Comparison of ENCODE assay signal across 1 cellular context in the genomic region with DNA sequence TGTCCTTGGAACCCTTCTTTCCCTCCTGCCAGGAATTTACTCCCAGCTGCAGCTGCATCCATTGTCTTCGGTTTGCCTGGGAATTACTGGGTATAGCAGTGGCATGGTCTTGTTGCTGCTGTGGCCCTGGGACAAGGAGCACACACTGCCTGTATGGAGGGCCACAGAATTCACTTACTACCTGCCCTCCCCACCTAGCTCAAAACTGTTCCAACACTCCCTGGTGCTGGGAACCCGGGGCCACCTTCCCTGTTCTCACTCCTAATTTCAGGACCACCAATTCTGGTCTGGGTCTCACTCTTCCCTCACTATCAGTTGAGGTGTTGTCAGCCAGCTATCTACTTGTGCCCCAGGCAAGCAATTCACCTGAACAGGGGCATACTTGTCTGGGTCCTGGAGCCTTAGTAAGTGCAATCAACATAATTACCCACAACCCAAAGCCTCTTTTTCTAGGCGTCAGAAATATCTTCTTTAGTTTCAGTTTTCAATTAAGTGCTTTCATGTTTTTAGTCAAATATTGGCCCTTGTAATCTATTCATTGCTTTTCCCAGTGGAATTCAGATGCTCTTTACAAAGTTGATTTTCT.
TF ChIP-seq lines count a peak whose summit lies in the region.

No MANE protein-coding gene starts in this region.

TF ChIP-seq in WTC11, 78 proteins besides CTCF, POLR2A, EP300 and RAD21 (continued from another document):
- TF ChIP-seq, protein P1, sequence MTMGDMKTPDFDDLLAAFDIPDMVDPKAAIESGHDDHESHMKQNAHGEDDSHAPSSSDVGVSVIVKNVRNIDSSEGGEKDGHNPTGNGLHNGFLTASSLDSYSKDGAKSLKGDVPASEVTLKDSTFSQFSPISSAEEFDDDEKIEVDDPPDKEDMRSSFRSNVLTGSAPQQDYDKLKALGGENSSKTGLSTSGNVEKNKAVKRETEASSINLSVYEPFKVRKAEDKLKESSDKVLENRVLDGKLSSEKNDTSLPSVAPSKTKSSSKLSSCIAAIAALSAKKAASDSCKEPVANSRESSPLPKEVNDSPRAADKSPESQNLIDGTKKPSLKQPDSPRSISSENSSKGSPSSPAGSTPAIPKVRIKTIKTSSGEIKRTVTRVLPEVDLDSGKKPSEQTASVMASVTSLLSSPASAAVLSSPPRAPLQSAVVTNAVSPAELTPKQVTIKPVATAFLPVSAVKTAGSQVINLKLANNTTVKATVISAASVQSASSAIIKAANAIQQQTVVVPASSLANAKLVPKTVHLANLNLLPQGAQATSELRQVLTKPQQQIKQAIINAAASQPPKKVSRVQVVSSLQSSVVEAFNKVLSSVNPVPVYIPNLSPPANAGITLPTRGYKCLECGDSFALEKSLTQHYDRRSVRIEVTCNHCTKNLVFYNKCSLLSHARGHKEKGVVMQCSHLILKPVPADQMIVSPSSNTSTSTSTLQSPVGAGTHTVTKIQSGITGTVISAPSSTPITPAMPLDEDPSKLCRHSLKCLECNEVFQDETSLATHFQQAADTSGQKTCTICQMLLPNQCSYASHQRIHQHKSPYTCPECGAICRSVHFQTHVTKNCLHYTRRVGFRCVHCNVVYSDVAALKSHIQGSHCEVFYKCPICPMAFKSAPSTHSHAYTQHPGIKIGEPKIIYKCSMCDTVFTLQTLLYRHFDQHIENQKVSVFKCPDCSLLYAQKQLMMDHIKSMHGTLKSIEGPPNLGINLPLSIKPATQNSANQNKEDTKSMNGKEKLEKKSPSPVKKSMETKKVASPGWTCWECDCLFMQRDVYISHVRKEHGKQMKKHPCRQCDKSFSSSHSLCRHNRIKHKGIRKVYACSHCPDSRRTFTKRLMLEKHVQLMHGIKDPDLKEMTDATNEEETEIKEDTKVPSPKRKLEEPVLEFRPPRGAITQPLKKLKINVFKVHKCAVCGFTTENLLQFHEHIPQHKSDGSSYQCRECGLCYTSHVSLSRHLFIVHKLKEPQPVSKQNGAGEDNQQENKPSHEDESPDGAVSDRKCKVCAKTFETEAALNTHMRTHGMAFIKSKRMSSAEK (CRISPR knock-in tag; IDR thresholded peaks at IDR 0.05; ENCODE audit: borderline replicate concordance): no peak
- TF ChIP-seq, protein P2, sequence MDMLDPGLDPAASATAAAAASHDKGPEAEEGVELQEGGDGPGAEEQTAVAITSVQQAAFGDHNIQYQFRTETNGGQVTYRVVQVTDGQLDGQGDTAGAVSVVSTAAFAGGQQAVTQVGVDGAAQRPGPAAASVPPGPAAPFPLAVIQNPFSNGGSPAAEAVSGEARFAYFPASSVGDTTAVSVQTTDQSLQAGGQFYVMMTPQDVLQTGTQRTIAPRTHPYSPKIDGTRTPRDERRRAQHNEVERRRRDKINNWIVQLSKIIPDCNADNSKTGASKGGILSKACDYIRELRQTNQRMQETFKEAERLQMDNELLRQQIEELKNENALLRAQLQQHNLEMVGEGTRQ (CRISPR knock-in tag; IDR thresholded peaks at IDR 0.05): no peak
- TF ChIP-seq RELA (CRISPR knock-in tag; IDR thresholded peaks at IDR 0.05; ENCODE audit: borderline replicate concordance) (no peak), ETV6 (CRISPR knock-in tag; IDR thresholded peaks at IDR 0.05) (no peak), MYBL2 (CRISPR knock-in tag; IDR thresholded peaks at IDR 0.05) (no peak), TEAD1 (CRISPR knock-in tag; IDR thresholded peaks at IDR 0.05) (no peak), SOX15 (CRISPR knock-in tag; IDR thresholded peaks at IDR 0.05) (no peak)
- TF ChIP-seq, protein P3, sequence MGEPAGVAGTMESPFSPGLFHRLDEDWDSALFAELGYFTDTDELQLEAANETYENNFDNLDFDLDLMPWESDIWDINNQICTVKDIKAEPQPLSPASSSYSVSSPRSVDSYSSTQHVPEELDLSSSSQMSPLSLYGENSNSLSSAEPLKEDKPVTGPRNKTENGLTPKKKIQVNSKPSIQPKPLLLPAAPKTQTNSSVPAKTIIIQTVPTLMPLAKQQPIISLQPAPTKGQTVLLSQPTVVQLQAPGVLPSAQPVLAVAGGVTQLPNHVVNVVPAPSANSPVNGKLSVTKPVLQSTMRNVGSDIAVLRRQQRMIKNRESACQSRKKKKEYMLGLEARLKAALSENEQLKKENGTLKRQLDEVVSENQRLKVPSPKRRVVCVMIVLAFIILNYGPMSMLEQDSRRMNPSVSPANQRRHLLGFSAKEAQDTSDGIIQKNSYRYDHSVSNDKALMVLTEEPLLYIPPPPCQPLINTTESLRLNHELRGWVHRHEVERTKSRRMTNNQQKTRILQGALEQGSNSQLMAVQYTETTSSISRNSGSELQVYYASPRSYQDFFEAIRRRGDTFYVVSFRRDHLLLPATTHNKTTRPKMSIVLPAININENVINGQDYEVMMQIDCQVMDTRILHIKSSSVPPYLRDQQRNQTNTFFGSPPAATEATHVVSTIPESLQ (CRISPR knock-in tag; IDR thresholded peaks at IDR 0.05): no peak
- TF ChIP-seq, protein P4, sequence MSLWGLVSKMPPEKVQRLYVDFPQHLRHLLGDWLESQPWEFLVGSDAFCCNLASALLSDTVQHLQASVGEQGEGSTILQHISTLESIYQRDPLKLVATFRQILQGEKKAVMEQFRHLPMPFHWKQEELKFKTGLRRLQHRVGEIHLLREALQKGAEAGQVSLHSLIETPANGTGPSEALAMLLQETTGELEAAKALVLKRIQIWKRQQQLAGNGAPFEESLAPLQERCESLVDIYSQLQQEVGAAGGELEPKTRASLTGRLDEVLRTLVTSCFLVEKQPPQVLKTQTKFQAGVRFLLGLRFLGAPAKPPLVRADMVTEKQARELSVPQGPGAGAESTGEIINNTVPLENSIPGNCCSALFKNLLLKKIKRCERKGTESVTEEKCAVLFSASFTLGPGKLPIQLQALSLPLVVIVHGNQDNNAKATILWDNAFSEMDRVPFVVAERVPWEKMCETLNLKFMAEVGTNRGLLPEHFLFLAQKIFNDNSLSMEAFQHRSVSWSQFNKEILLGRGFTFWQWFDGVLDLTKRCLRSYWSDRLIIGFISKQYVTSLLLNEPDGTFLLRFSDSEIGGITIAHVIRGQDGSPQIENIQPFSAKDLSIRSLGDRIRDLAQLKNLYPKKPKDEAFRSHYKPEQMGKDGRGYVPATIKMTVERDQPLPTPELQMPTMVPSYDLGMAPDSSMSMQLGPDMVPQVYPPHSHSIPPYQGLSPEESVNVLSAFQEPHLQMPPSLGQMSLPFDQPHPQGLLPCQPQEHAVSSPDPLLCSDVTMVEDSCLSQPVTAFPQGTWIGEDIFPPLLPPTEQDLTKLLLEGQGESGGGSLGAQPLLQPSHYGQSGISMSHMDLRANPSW (CRISPR knock-in tag; conservative IDR thresholded peaks at IDR 0.05; ENCODE audit: low read depth): no peak
- TF ChIP-seq, protein P5, sequence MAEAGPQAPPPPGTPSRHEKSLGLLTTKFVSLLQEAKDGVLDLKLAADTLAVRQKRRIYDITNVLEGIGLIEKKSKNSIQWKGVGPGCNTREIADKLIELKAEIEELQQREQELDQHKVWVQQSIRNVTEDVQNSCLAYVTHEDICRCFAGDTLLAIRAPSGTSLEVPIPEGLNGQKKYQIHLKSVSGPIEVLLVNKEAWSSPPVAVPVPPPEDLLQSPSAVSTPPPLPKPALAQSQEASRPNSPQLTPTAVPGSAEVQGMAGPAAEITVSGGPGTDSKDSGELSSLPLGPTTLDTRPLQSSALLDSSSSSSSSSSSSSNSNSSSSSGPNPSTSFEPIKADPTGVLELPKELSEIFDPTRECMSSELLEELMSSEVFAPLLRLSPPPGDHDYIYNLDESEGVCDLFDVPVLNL (CRISPR knock-in tag; IDR thresholded peaks at IDR 0.05; ENCODE audit: borderline replicate concordance, low read depth): no peak
- TF ChIP-seq, protein P6, sequence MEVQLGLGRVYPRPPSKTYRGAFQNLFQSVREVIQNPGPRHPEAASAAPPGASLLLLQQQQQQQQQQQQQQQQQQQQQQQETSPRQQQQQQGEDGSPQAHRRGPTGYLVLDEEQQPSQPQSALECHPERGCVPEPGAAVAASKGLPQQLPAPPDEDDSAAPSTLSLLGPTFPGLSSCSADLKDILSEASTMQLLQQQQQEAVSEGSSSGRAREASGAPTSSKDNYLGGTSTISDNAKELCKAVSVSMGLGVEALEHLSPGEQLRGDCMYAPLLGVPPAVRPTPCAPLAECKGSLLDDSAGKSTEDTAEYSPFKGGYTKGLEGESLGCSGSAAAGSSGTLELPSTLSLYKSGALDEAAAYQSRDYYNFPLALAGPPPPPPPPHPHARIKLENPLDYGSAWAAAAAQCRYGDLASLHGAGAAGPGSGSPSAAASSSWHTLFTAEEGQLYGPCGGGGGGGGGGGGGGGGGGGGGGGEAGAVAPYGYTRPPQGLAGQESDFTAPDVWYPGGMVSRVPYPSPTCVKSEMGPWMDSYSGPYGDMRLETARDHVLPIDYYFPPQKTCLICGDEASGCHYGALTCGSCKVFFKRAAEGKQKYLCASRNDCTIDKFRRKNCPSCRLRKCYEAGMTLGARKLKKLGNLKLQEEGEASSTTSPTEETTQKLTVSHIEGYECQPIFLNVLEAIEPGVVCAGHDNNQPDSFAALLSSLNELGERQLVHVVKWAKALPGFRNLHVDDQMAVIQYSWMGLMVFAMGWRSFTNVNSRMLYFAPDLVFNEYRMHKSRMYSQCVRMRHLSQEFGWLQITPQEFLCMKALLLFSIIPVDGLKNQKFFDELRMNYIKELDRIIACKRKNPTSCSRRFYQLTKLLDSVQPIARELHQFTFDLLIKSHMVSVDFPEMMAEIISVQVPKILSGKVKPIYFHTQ (CRISPR knock-in tag; IDR thresholded peaks at IDR 0.05): no peak
